ENCODE assay signal across 10 cellular contexts in the genomic region with DNA sequence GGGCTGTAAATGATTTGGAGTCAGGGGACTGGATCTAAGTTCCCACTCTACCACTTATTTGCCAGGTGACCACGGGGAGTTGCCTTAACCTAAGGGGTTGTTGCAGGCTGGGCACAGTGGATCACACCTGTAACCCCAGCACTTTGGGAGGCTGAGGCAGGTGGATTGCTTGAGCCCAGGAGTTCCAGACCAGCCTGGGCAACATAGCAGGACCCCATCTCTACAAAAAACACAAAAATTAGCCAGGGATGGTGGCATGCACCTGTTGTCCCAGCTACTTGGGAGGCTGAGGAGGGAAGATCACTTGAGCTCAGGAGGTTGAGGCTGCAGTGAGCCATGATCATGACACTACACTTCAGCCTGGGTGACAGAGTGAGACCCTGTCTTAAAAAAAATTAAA. TPM values are rescaled to one million over a fixed set of nuclear protein-coding genes. Genes with fewer than 3 reads are reported as not detected.
"Had no signal": no experiment of that assay in that cellular context is flagged by ENCODE, and none has a peak within 500 bp of the region (broad histone marks: within the 10 kb centered on the region; RNA-seq: fewer than 3 reads in every experiment).

No MANE protein-coding gene starts in this region.

RNA-seq across cellular contexts. Expression of gene HTR6, which starts 34.5 kb away (rescaled TPM):
- total RNA-seq: activated CD4-positive, alpha-beta memory T cell treated with anti-CD3 and anti-CD28 coated beads, Interleukin-2, amount 10 ng/mL, durations not matched to agents 7 days and 5 days; activated CD8-positive, alpha-beta memory T cell treated with anti-CD3 and anti-CD28 coated beads, Interleukin-2, amount 10 ng/mL, durations not matched to agents 7 days and 5 days; activated CD8-positive, alpha-beta T cell treated with anti-CD3 and anti-CD28 coated beads, Interleukin-2, amount 10 ng/mL, durations not matched to agents 7 days and 5 days; activated naive CD8-positive, alpha-beta T cell treated with anti-CD3 and anti-CD28 coated beads for 36 hours; activated T-helper 2 cell treated with anti-CD3 and anti-CD28 coated beads, Interferon-gamma antibody, Interleukin-2, Interleukin-4, amounts not matched to agents 10 μg/mL and 5 μg/mL and 100 μg/mL, durations not matched to agents 14 hours and 24 hours and 36 hours; adrenal gland; body of pancreas; breast epithelium; cardiac septum; T-helper 1 cell treated with Interleukin-12 subunit alpha and Interleukin-12 subunit beta and Interleukin-4 antibody, amounts not matched to agents 30 ng/mL and 1 ng/mL, for 36 hours had no signal
